ENCODE assay signal across 1 cellular context in genomic region chr17:57545836-57546305, GRCh38.
A peak's percentile ranks its signal among the peaks of the same experiment; 100 is the strongest.
TF ChIP-seq lines count a peak whose summit lies in the region.

No MANE protein-coding gene starts in this region.

TF ChIP-seq in HEK293, 187 proteins besides CTCF, POLR2A, EP300 and RAD21 (continued from another document and continues in another):
- TF ChIP-seq ZNF398 (tag by site-specific recombination; IDR thresholded peaks at IDR 0.05) = peak; percentile 62
- 0 out of 2 replicates have a peak, but pooled peaks have one; percentile 25 for TF ChIP-seq ZBTB48 (tag by site-specific recombination; IDR thresholded peaks at IDR 0.05)
- no peak for TF ChIP-seq ZNF114 (tag by site-specific recombination; IDR thresholded peaks at IDR 0.05)
- no peak for TF ChIP-seq ZNF530 (tag by site-specific recombination; IDR thresholded peaks at IDR 0.05; ENCODE audit: low read depth)
- TF ChIP-seq ZNF48 (tag by site-specific recombination; IDR thresholded peaks at IDR 0.05) = no peak
- TF ChIP-seq ZNF707 (tag by site-specific recombination; IDR thresholded peaks at IDR 0.05) = no peak
- TF ChIP-seq ZNF560 (tag by site-specific recombination; IDR thresholded peaks at IDR 0.05; ENCODE audit: borderline replicate concordance) = no peak
- peak; percentile 65; the same call in 1 of the 2 replicates for TF ChIP-seq ZNF639 (tag by site-specific recombination; IDR thresholded peaks at IDR 0.05)
- TF ChIP-seq ZSCAN23 (tag by site-specific recombination; IDR thresholded peaks at IDR 0.05) = no peak
- no peak for TF ChIP-seq KLF9 (tag by site-specific recombination; IDR thresholded peaks at IDR 0.05; ENCODE audit: low read depth)
- TF ChIP-seq BCL6B (tag by site-specific recombination; IDR thresholded peaks at IDR 0.05) = no peak
- no peak for TF ChIP-seq ZFP69B (tag by site-specific recombination; IDR thresholded peaks at IDR 0.05)
- peak; percentile 96 for TF ChIP-seq FEZF1 (tag by site-specific recombination; IDR thresholded peaks at IDR 0.05)
- TF ChIP-seq ZNF501 (tag by site-specific recombination; IDR thresholded peaks at IDR 0.05) = peak; percentile 83
- TF ChIP-seq WT1 (tag by site-specific recombination; IDR thresholded peaks at IDR 0.05) = peak; percentile 76
- TF ChIP-seq ZNF148 (tag by site-specific recombination; IDR thresholded peaks at IDR 0.05; ENCODE audit: borderline replicate concordance) = no peak
- peak; percentile 91 for TF ChIP-seq IKZF3 (tag by site-specific recombination; IDR thresholded peaks at IDR 0.05)
- TF ChIP-seq YY2 (tag by site-specific recombination; IDR thresholded peaks at IDR 0.05) = no peak
- no peak for TF ChIP-seq ZNF585B (tag by site-specific recombination; IDR thresholded peaks at IDR 0.05)
- no peak for TF ChIP-seq ZNF626 (tag by site-specific recombination; IDR thresholded peaks at IDR 0.05)
- peak; percentile 92 for TF ChIP-seq ZNF843 (tag by site-specific recombination; IDR thresholded peaks at IDR 0.05)
- no peak for TF ChIP-seq ZNF214 (tag by site-specific recombination; IDR thresholded peaks at IDR 0.05; ENCODE audit: borderline replicate concordance)
- peak; percentile 91; the same call in 1 of the 2 replicates for TF ChIP-seq ZEB2 (tag by site-specific recombination; IDR thresholded peaks at IDR 0.05)
- peak; percentile 89 for TF ChIP-seq ZIC2 (tag by site-specific recombination; IDR thresholded peaks at IDR 0.05)
- peak; percentile 41; the same call in 1 of the 2 replicates for TF ChIP-seq ZNF146 (tag by site-specific recombination; IDR thresholded peaks at IDR 0.05)
- peak; percentile 88 for TF ChIP-seq KLF16 (tag by site-specific recombination; IDR thresholded peaks at IDR 0.05)
- TF ChIP-seq ZNF423 (tag by site-specific recombination; IDR thresholded peaks at IDR 0.05) = peak; percentile 88
- TF ChIP-seq ZNF488 (tag by site-specific recombination; IDR thresholded peaks at IDR 0.05) = 0 out of 2 replicates have a peak, but pooled peaks have one; percentile 64
- TF ChIP-seq ZNF610 (tag by site-specific recombination; IDR thresholded peaks at IDR 0.05; ENCODE audit: borderline replicate concordance) = no peak
- peak; percentile 42; the same call in 1 of the 2 replicates for TF ChIP-seq HIC1 (tag by site-specific recombination; IDR thresholded peaks at IDR 0.05)
- no peak for TF ChIP-seq PBX3 (CRISPR knock-in tag; IDR thresholded peaks at IDR 0.05)
- TF ChIP-seq ZBTB6 (tag by site-specific recombination; IDR thresholded peaks at IDR 0.05) = no peak
- TF ChIP-seq ZBTB17 (tag by site-specific recombination; IDR thresholded peaks at IDR 0.05) = 0 out of 2 replicates have a peak, but pooled peaks have one; percentile 54
- peak; percentile 73 for TF ChIP-seq ZNF596 (tag by site-specific recombination; IDR thresholded peaks at IDR 0.05)
- TF ChIP-seq HOXD13 (CRISPR knock-in tag; IDR thresholded peaks at IDR 0.05; ENCODE audit: borderline replicate concordance) = no peak
- TF ChIP-seq ZNF362 (tag by site-specific recombination; IDR thresholded peaks at IDR 0.05) = no peak
- no peak for TF ChIP-seq ZNF2 (tag by site-specific recombination; IDR thresholded peaks at IDR 0.05)
- TF ChIP-seq ZBTB1 (tag by site-specific recombination; IDR thresholded peaks at IDR 0.05) = peak; percentile 12; the same call in 1 of the 2 replicates
- peak; percentile 40; the same call in 1 of the 2 replicates for TF ChIP-seq KLF10 (tag by site-specific recombination; IDR thresholded peaks at IDR 0.05)
- peak; percentile 52 for TF ChIP-seq PRDM10 (tag by site-specific recombination; IDR thresholded peaks at IDR 0.05)
- no peak for TF ChIP-seq ZNF837 (tag by site-specific recombination; IDR thresholded peaks at IDR 0.05)
- TF ChIP-seq TRIM28 (IDR thresholded peaks at IDR 0.05; ENCODE audit: borderline replicate concordance, low read length) = no peak
- peak; percentile 59; the same call in 1 of the 2 replicates for TF ChIP-seq ZSCAN30 (tag by site-specific recombination; IDR thresholded peaks at IDR 0.05)
- TF ChIP-seq ZBTB20 (tag by site-specific recombination; IDR thresholded peaks at IDR 0.05) = no peak; the same call in 1 of the 2 replicates
- 0 out of 2 replicates have a peak, but pooled peaks have one; percentile 13 for TF ChIP-seq ZSCAN4 (tag by site-specific recombination; IDR thresholded peaks at IDR 0.05)
